In genomic region chr4:169744601-169745000, GRCh38 we compare ENCODE assay signal across 18 cellular contexts. TPM values are rescaled to one million over a fixed set of nuclear protein-coding genes. Genes with fewer than 3 reads are reported as not detected.
DNase-seq lines count a peak whose midpoint lies in the region; ATAC-seq, FAIRE-seq and TF ChIP-seq lines count a peak whose summit lies in the region.
"Had no signal": no experiment of that assay in that cellular context is flagged by ENCODE, and none has a peak within 500 bp of the region (broad histone marks: within the 10 kb centered on the region; RNA-seq: fewer than 3 reads in every experiment).

No MANE protein-coding gene starts in this region.

- H2BK12ac ChIP-seq in H9 (ENCODE audit: insufficient read length, low read depth, low read length): no peak overlapping the region

- H3K27me3 ChIP-seq in ACC112 (ENCODE audit: insufficient read depth, low read length) (no peaks in the 10 kb centered on the region), H9 (ENCODE audit: insufficient read depth, low read length) (no peaks in the 10 kb centered on the region), keratinocyte (ENCODE audit: control insufficient read depth, extremely low read depth, insufficient read depth, low read length) (no peaks in the 10 kb centered on the region), heart right ventricle (no peaks in the 10 kb centered on the region)

- no peak overlapping the region for H3K23ac ChIP-seq in H9 (ENCODE audit: insufficient read length, low read depth, low read length)

- no peak overlapping the region for H4K91ac ChIP-seq in H9 (ENCODE audit: insufficient read length, low read depth, low read length)

- H3K27ac ChIP-seq in ACC112 (ENCODE audit: low read depth, low read length) (peak overlapping the region; percentile 41; the same call in 1 of the 2 replicates), H9 (ENCODE audit: insufficient read length, low read depth, low read length) (no peak overlapping the region), keratinocyte (ENCODE audit: control insufficient read depth, insufficient read depth, low read length) (peak overlapping the region; percentile 11), heart right ventricle (no peak overlapping the region)

- intact Hi-C loops in heart right ventricle (cut with DNase I): no loop called here

- no peaks in the 10 kb centered on the region for H3K9me3 Mint-ChIP-seq in H9
- H3K9me3 Mint-ChIP-seq: GM23338 had no signal

- peaks cover 0 to 17% (median under 1%) of the 10 kb centered on the region in 3 experiments; a peak in 5 of 7 replicates for H3K36me3 Mint-ChIP-seq in H9 (ENCODE audit: insufficient read depth in 1 of 3, low read depth in 3 of 3)

- H3K79me1 ChIP-seq in H9 (ENCODE audit: insufficient read depth, low read depth, low read length, poor library complexity, severe bottlenecking): no peaks in the 10 kb centered on the region

- H3K18ac ChIP-seq in H9 (ENCODE audit: insufficient read length, low read depth, low read length): no peak overlapping the region

- H3K4me2 ChIP-seq in H9 (ENCODE audit: insufficient read depth, insufficient read length, low read length): no peak overlapping the region
- H3K4me2 ChIP-seq in keratinocyte (ENCODE audit: control insufficient read depth, extremely low read depth, insufficient read depth, low read depth, low read length): peak overlapping the region; percentile 16
- H3K4me2 ChIP-seq: GM23338 had no signal

- no peaks in the 10 kb centered on the region for H3K79me2 ChIP-seq in ACC112 (ENCODE audit: control insufficient read depth, insufficient read depth, low read length, unreplicated experiment)
- H3K79me2 ChIP-seq in H9 (ENCODE audit: insufficient read depth, low read length): no peaks in the 10 kb centered on the region
- no peaks in the 10 kb centered on the region for H3K79me2 ChIP-seq in keratinocyte (ENCODE audit: control insufficient read depth, insufficient read depth, low read length)

- H3K9me3 ChIP-seq in H9 (ENCODE audit: control insufficient read depth, low read depth, low read length): no peaks in the 10 kb centered on the region
- H3K9me3 ChIP-seq in keratinocyte (ENCODE audit: control insufficient read depth, low read depth, low read length): no peaks in the 10 kb centered on the region
- H3K9me3 ChIP-seq in heart right ventricle: no peaks in the 10 kb centered on the region

- H4K5ac ChIP-seq in H9 (ENCODE audit: insufficient read length, low read depth, low read length): no peak overlapping the region

- H2BK120ac ChIP-seq in H9 (ENCODE audit: low read depth, low read length, poor library complexity, severe bottlenecking): no peak overlapping the region

- WGBS in H9 (ENCODE audit: extremely low coverage, insufficient read length, low lambda C conversion rate): no CpG with 5 or more reads among the region's 1 CpG
- 96 to 100% methylated on average over 1 of the region's 1 CpG for WGBS in heart right ventricle, 2 donors

- DNase-seq in H9 (no peak), astrocyte of the hippocampus (ENCODE audit: low read depth, low spot score) (peak; percentile 24), keratinocyte (ENCODE audit: low read depth, low spot score) (no peak), heart right ventricle (no peak)
- DNase-seq: DMS53, Karpas-422, NCI-H1694, NCI-H2081 treated with DMSO at 0.1 percent for 48 hours, NCI-H2171 treated with DMSO at 0.1 percent for 48 hours, NCI-H524 treated with DMSO at 0.1 percent for 48 hours, NCI-H82, Right ventricle myocardium superior had no signal

- H3K4me1 ChIP-seq in ACC112 (ENCODE audit: control insufficient read depth, insufficient read depth, low read length, unreplicated experiment) (peaks cover 27% of the 10 kb centered on the region), H9 (ENCODE audit: insufficient read depth, low read length) (no peaks in the 10 kb centered on the region), keratinocyte (ENCODE audit: control insufficient read depth, extremely low read depth, insufficient read depth, low read length) (peaks cover 12% of the 10 kb centered on the region), heart right ventricle (peaks cover 0 to 9% (median 0%) of the 10 kb centered on the region in 9 donors)

- FAIRE-seq in keratinocyte (lab: Jason Lieb, UNC): no peak

- H3K27me3 Mint-ChIP-seq in H9 (ENCODE audit: low read depth): no peaks in the 10 kb centered on the region
- H3K27me3 Mint-ChIP-seq: B cell had no signal

- no peaks in the 10 kb centered on the region for H4K20me1 ChIP-seq in H9 (ENCODE audit: control insufficient read depth, insufficient read depth, insufficient read length)
- no peaks in the 10 kb centered on the region for H4K20me1 ChIP-seq in keratinocyte (ENCODE audit: control insufficient read depth, extremely low read depth, insufficient read depth, low read length)

- no peak overlapping the region for H3K4ac ChIP-seq in H9 (ENCODE audit: low read depth, low read length)

- H2AK5ac ChIP-seq in H9 (ENCODE audit: insufficient read length, low read length): no peak overlapping the region

- H2BK20ac ChIP-seq in H9 (ENCODE audit: low read depth, low read length, poor library complexity, severe bottlenecking): no peak overlapping the region

- no peaks in the 10 kb centered on the region for H3K9me1 ChIP-seq in keratinocyte (ENCODE audit: control insufficient read depth, extremely low read depth, insufficient read depth, low read length)

- no peaks in the 10 kb centered on the region for H3K23me2 ChIP-seq in H9 (ENCODE audit: insufficient read length, low read depth, low read length, poor library complexity, severe bottlenecking)

- no peak overlapping the region for H3T11ph ChIP-seq in H9 (ENCODE audit: low read length)

- H3K27ac Mint-ChIP-seq in H9: peak overlapping the region in 2 of 3 experiments; percentile 32 to 76; a peak in 1 of 7 replicates
- H3K27ac Mint-ChIP-seq: B cell, GM23338 had no signal

- TF ChIP-seq CTCF in H9 (conservative IDR thresholded peaks at IDR 0.05) (no peak), keratinocyte (optimal IDR thresholded peaks at IDR 0.05 in 1 of 3, IDR thresholded peaks at IDR 0.05 in 1 of 3, conservative IDR thresholded peaks at IDR 0.05 in 1 of 3; ENCODE audit: extremely low read depth in 1 of 3, insufficient read depth in 2 of 3, low read length in 3 of 3) (no peak), heart right ventricle (IDR thresholded peaks at IDR 0.05) (no peak)

- no peak overlapping the region for H2BK15ac ChIP-seq in H9 (ENCODE audit: low read depth, low read length)

- no peak overlapping the region for H2AFZ ChIP-seq in ACC112 (ENCODE audit: low read length, unreplicated experiment)
- H2AFZ ChIP-seq in H9 (ENCODE audit: low read length): no peak overlapping the region
- H2AFZ ChIP-seq in keratinocyte (ENCODE audit: control insufficient read depth, low read length): no peak overlapping the region
- H2AFZ ChIP-seq: GM23338 had no signal

- H4K8ac ChIP-seq in H9 (replicated peaks; ENCODE audit: insufficient read length, low read depth, low read length): no peak overlapping the region

- H2BK5ac ChIP-seq in H9 (ENCODE audit: insufficient read length, low read length): no peak overlapping the region

- no peak overlapping the region for H3K56ac ChIP-seq in H9 (ENCODE audit: insufficient read length, low read depth, low read length)

- ATAC-seq in GM21381 (IDR thresholded peaks at IDR 0.05; ENCODE audit: unreplicated experiment): no peak
- no peak for ATAC-seq in heart right ventricle
- ATAC-seq in GM18858 (IDR thresholded peaks at IDR 0.05; ENCODE audit: unreplicated experiment): no peak
- no peak for ATAC-seq in GM19467 (IDR thresholded peaks at IDR 0.05; ENCODE audit: unreplicated experiment)
- ATAC-seq: GM23338 had no signal

- H3K4me3 ChIP-seq in ACC112 (ENCODE audit: low read depth, low read length) (no peak overlapping the region), keratinocyte (ENCODE audit: control insufficient read depth in 2 of 3, extremely low read depth in 1 of 3, insufficient read depth in 2 of 3, low read depth in 1 of 3, low read length in 3 of 3) (no peak overlapping the region), heart right ventricle (no peak overlapping the region)
- H3K4me3 ChIP-seq: GM23338 had no signal

- dilution Hi-C loops in keratinocyte (cut with MboI; ENCODE audit: extremely low pct_ligation_motif_present, low sequenced_read_pairs): no loop called here

- H3K4me1 Mint-ChIP-seq in H9: no peaks in the 10 kb centered on the region
- H3K4me1 Mint-ChIP-seq: B cell, GM23338 had no signal

- peaks cover 21% of the 10 kb centered on the region; the same call in 1 of the 2 replicates for H3K36me3 ChIP-seq in ACC112 (ENCODE audit: insufficient read depth, low read length)
- peaks cover 0 to 2% of the 10 kb centered on the region in 2 experiments for H3K36me3 ChIP-seq in keratinocyte (ENCODE audit: control insufficient read depth in 2 of 2, extremely low read depth in 1 of 2, insufficient read depth in 2 of 2, low read length in 2 of 2)
- H3K36me3 ChIP-seq in heart right ventricle: peaks cover 0 to 77% (median 18%) of the 10 kb centered on the region in 9 donors

- H3K14ac ChIP-seq in H9 (ENCODE audit: insufficient read depth, low read length): no peak overlapping the region

- H3K9ac ChIP-seq in H9 (ENCODE audit: extremely low read depth, insufficient read length, low read length) (no peak overlapping the region), keratinocyte (ENCODE audit: control insufficient read depth, extremely low read depth, insufficient read depth, low read length) (no peak overlapping the region)

- H3K4me3 Mint-ChIP-seq in H9: no peak overlapping the region
- H3K4me3 Mint-ChIP-seq: B cell, GM23338 had no signal

RNA-seq across cellular contexts. Expression of gene HPF1, which starts 13.1 kb away (rescaled TPM):
- total RNA-seq in H9 (2021) (32.1 and 32.8 TPM in 2 replicates), heart right ventricle (10 to 100 TPM; 15.4 to 18.6 (median 17.7) TPM)
- polyA plus RNA-seq in keratinocyte (7.3 to 19.1 TPM (median 15.7 TPM) in 3 replicates), heart right ventricle (10 to 100 TPM; 20.9 to 29.1 TPM)
- polyA plus RNA-seq in keratinocyte (2011; ENCODE audit: low read depth): 7.5 TPM
- 9.7 and 16.2 TPM in 2 replicates for polyA plus RNA-seq in keratinocyte (2011; cell fraction: cytosol; rRNA removed)
- polyA plus RNA-seq in keratinocyte (2011; cell fraction: nucleus; rRNA removed): 8.3 and 13.1 TPM in 2 replicates
- polyA plus RNA-seq in keratinocyte (2012; ENCODE audit: low replicate concordance): 11.6 and 15.2 TPM in 2 replicates
- polyA minus RNA-seq in keratinocyte: 1.2 to 4.1 TPM (median 2.5 TPM) in 3 replicates
- polyA minus RNA-seq in keratinocyte (2011; cell fraction: cytosol; rRNA and poly(A)+ RNA removed): 5.6 TPM
- polyA minus RNA-seq in keratinocyte (2011; cell fraction: nucleus; rRNA and poly(A)+ RNA removed): 0.63 and 4.9 TPM in 2 replicates

Comparison
In these comparisons a context has a peak if more than half of its experiments do, and no peak if none do; other contexts are left out.
1. H3K27ac ChIP-seq: peak in ACC112 (single experiment) and keratinocyte (single experiment); none in H9 (single experiment) and heart right ventricle (0 of 10).